ENCODE assay signal across 21 cellular contexts in the genomic region with DNA sequence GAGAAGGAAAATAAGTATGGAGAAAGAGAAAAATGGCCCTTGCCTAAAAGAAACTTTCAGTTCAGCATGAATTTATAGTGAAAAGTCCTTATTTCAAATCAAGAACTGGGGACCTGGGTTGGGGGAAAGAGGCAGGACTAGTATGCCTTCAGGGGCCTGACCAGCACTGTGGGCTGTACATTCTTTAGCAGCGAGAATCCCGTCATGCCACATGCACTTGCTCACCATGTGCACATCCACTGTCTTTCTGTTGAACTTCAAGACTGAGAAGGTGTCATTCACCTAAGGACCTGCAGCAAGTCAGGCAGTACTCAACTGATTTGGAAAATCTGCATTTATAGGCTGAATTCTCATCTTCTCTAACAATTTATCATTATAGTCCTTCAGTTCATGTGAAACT. TPM values are rescaled to one million over a fixed set of nuclear protein-coding genes. Genes with fewer than 3 reads are reported as not detected.
DNase-seq lines count a peak whose midpoint lies in the region; ATAC-seq, FAIRE-seq and TF ChIP-seq lines count a peak whose summit lies in the region.
"Had no signal": no experiment of that assay in that cellular context is flagged by ENCODE, and none has a peak within 500 bp of the region (broad histone marks: within the 10 kb centered on the region; RNA-seq: fewer than 3 reads in every experiment).

No MANE protein-coding gene starts in this region.

- no TSS peak for BruUV-seq in PC-9 (replicated peaks; lab: Mats Ljungman, UMichigan)

- H3K4me3 Mint-ChIP-seq in stimulated activated naive CD8-positive, alpha-beta T cell treated with anti-CD3 and anti-CD28 coated beads, Interleukin-15, Interleukin-2, amounts not matched to agents 100 ng/mL and 50 ng/mL, for 24 hours: no peak overlapping the region
- H3K4me3 Mint-ChIP-seq: CD4-positive, CD25-positive, alpha-beta regulatory T cell had no signal

- peaks cover 35% of the 10 kb centered on the region; the same call in 1 of the 2 replicates for H3F3A ChIP-seq in PC-9 (ENCODE audit: insufficient read depth, low read depth)

- TF ChIP-seq CTCF in PC-9 (conservative IDR thresholded peaks at IDR 0.05): no peak

- H3K36me3 Mint-ChIP-seq in stimulated activated naive CD8-positive, alpha-beta T cell treated with anti-CD3 and anti-CD28 coated beads, Interleukin-15, Interleukin-2, amounts not matched to agents 100 ng/mL and 50 ng/mL, for 24 hours (ENCODE audit: low read depth): peaks cover 83% of the 10 kb centered on the region

- CTCF ChIA-PET in PC-9 (lab: Charles Lee): interaction anchor here (0.6 kb wide), 1 partner anchor 338 kb away, joined by 3 read pairs; no protein-coding TSS in a partner anchor

- H3K4me3 ChIP-seq in PC-9: no peak overlapping the region
- H3K4me3 ChIP-seq: SJSA1 had no signal

- H3K36me3 ChIP-seq in PC-9 (ENCODE audit: low read depth): no peaks in the 10 kb centered on the region
- H3K36me3 ChIP-seq: SJSA1 had no signal

- H3K4me1 ChIP-seq in PC-9 (replicated peaks; ENCODE audit: insufficient read depth): peaks cover 59% of the 10 kb centered on the region
- H3K4me1 ChIP-seq: SJSA1 had no signal

- H3K27ac ChIP-seq in PC-9: peak overlapping the region; percentile 79
- H3K27ac ChIP-seq: SJSA1 had no signal

- intact Hi-C loops in PC-9 (cut with micrococcal nuclease; ENCODE audit: unreplicated experiment): no loop called here

- H2AFZ ChIP-seq in PC-9: no peak overlapping the region

- no peak for DNase-seq in stimulated activated naive CD8-positive, alpha-beta T cell treated with anti-CD3 and anti-CD28 coated beads, Interleukin-15, Interleukin-2, amounts not matched to agents 100 U/mL and 50 U/mL, for 24 hours
- DNase-seq in PC-9 (peak in 1 of 2 experiments; percentile 43), kidney glomerular epithelial cell (lab: John Stamatoyannopoulos, UW) (peak; percentile 33), DMS79 treated with DMSO at 0.1 percent for 48 hours (lab: John Stamatoyannopoulos, UW) (no peak), cerebellar nuclear complex (lab: John Stamatoyannopoulos, UW) (no peak), H54 (ENCODE audit: insufficient read length, low spot score) (no peak), NCI-H526 treated with DMSO at 0.1 percent for 48 hours (lab: John Stamatoyannopoulos, UW) (no peak)
- DNase-seq: Calu3; CD4-positive, CD25-positive, alpha-beta regulatory T cell; DMS53; H7; IMR-90; Kasumi-1; MM.1S; NCI-H1092 treated with DMSO at 0.1 percent for 48 hours; NCI-H1694; NCI-H2107; NK-92 treated with Interleukin-12 subunit alpha and Interleukin-12 subunit beta, amount 100 ng/mL, for 24 hours; RPMI8226 had no signal

- FAIRE-seq in H54 (lab: Jason Lieb, UNC): no peak

- TF ChIP-seq POLR2A in H54 (IDR thresholded peaks at IDR 0.05; ENCODE audit: low read depth, low read length): no peak

- POLR2A ChIA-PET in PC-9 (lab: Charles Lee; ENCODE audit: unreplicated experiment): no interaction called here

- H3K27ac Mint-ChIP-seq in stimulated activated naive CD8-positive, alpha-beta T cell treated with anti-CD3 and anti-CD28 coated beads, Interleukin-15, Interleukin-2, amounts not matched to agents 100 ng/mL and 50 ng/mL, for 24 hours: peak overlapping the region; percentile 23

- no peaks in the 10 kb centered on the region for H3K9me3 Mint-ChIP-seq in stimulated activated naive CD8-positive, alpha-beta T cell treated with anti-CD3 and anti-CD28 coated beads, Interleukin-15, Interleukin-2, amounts not matched to agents 100 ng/mL and 50 ng/mL, for 24 hours
- H3K9me3 Mint-ChIP-seq: CD4-positive, CD25-positive, alpha-beta regulatory T cell had no signal

- H3K4me2 ChIP-seq in PC-9: peak overlapping the region; percentile 52

- no peaks in the 10 kb centered on the region; the same call in 1 of the 2 replicates for H3K9me2 ChIP-seq in PC-9 (ENCODE audit: insufficient read depth)

- H4K20me1 ChIP-seq in PC-9 (ENCODE audit: insufficient read depth): no peaks in the 10 kb centered on the region

- H3K4me1 Mint-ChIP-seq in stimulated activated naive CD8-positive, alpha-beta T cell treated with anti-CD3 and anti-CD28 coated beads, Interleukin-15, Interleukin-2, amounts not matched to agents 100 ng/mL and 50 ng/mL, for 24 hours (ENCODE audit: low read depth): peaks cover 7% of the 10 kb centered on the region

- ATAC-seq in stimulated activated naive CD8-positive, alpha-beta T cell treated with anti-CD3 and anti-CD28 coated beads, Interleukin-15, Interleukin-2, amounts not matched to agents 100 U/mL and 50 U/mL, for 24 hours: no peak

- no peaks in the 10 kb centered on the region for H3K9me3 ChIP-seq in PC-9 (ENCODE audit: insufficient read depth, low read depth)
- H3K9me3 ChIP-seq: SJSA1 had no signal

- H3K27me3 ChIP-seq in PC-9 (ENCODE audit: insufficient read depth, low read depth): no peaks in the 10 kb centered on the region

- H3K79me2 ChIP-seq in PC-9 (ENCODE audit: low read depth): no peaks in the 10 kb centered on the region

- no peaks in the 10 kb centered on the region for H3K27me3 Mint-ChIP-seq in stimulated activated naive CD8-positive, alpha-beta T cell treated with anti-CD3 and anti-CD28 coated beads, Interleukin-15, Interleukin-2, amounts not matched to agents 100 ng/mL and 50 ng/mL, for 24 hours
- H3K27me3 Mint-ChIP-seq: CD4-positive, CD25-positive, alpha-beta regulatory T cell had no signal

RNA-seq across cellular contexts. Expression of a gene that starts 50.2 kb away (rescaled TPM):
- 48.6 and 52.0 TPM in 2 replicates for total RNA-seq in PC-9 (2021)
